ENCODE assay signal across 26 cellular contexts in the genomic region with DNA sequence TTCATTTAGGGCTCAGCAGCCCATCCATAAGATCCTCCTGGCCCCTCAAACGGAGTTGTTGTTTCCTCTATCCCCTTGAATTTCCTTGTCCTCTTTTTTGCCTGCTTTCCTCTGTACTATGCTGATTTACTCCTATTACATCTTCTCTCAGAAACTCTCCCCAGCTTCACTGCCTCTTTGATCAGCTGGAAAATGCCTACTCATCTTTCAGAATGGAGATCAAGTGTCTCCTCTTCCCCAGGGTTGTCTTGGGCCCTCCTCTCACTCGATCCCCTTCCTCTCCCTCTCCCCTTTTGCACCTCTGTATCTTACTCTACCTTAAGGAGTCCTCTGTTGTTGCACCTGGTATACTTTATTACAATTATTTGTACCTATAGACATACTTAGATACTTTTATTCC.
DNase-seq lines count a peak whose midpoint lies in the region; ATAC-seq and TF ChIP-seq lines count a peak whose summit lies in the region.
"Had no signal": no experiment of that assay in that cellular context is flagged by ENCODE, and none has a peak within 500 bp of the region (broad histone marks: within the 10 kb centered on the region; RNA-seq: fewer than 3 reads in every experiment).

No MANE protein-coding gene starts in this region.

- H3K4me1 Mint-ChIP-seq in activated CD4-positive, alpha-beta memory T cell treated with anti-CD3 and anti-CD28 coated beads for 36 hours (ENCODE audit: low read depth), result peaks cover 36% of the 10 kb centered on the region
- peaks cover 18% of the 10 kb centered on the region for H3K4me1 Mint-ChIP-seq in activated CD4-positive, alpha-beta memory T cell treated with anti-CD3 and anti-CD28 coated beads, Interleukin-2, amount 10 ng/mL, durations not matched to agents 7 days and 5 days
- no peaks in the 10 kb centered on the region; the same call in 2 of the 3 replicates for H3K4me1 Mint-ChIP-seq in GM23338
- H3K4me1 Mint-ChIP-seq in activated naive CD8-positive, alpha-beta T cell treated with anti-CD3 and anti-CD28 coated beads for 36 hours, result peaks cover 23% of the 10 kb centered on the region
- H3K4me1 Mint-ChIP-seq in naive thymus-derived CD4-positive, alpha-beta T cell, result peaks cover 12 to 45% (median 41%) of the 10 kb centered on the region in 7 donors
- H3K4me1 Mint-ChIP-seq: mesothelial cell of epicardium had no signal

- H3K36me3 ChIP-seq in GM23338 (ENCODE audit: insufficient read depth) (peaks cover 10% of the 10 kb centered on the region; the same call in 1 of the 2 replicates), ovary (no peaks in the 10 kb centered on the region)
- H3K36me3 ChIP-seq in naive thymus-derived CD4-positive, alpha-beta T cell (ENCODE audit: control insufficient read depth in 2 of 3, insufficient read depth in 3 of 3, low read length in 3 of 3), result peaks cover 0 to 3% (median 0%) of the 10 kb centered on the region in 3 experiments
- H3K36me3 ChIP-seq: brain microvascular endothelial cell, transverse colon had no signal

- peaks cover 18% of the 10 kb centered on the region for H3K36me3 Mint-ChIP-seq in activated CD4-positive, alpha-beta memory T cell treated with anti-CD3 and anti-CD28 coated beads for 36 hours
- H3K36me3 Mint-ChIP-seq in activated CD4-positive, alpha-beta memory T cell treated with anti-CD3 and anti-CD28 coated beads, Interleukin-2, amount 10 ng/mL, durations not matched to agents 7 days and 5 days (ENCODE audit: low read depth), result peaks cover 35% of the 10 kb centered on the region
- peaks cover 20% of the 10 kb centered on the region for H3K36me3 Mint-ChIP-seq in GM23338 (ENCODE audit: low read depth)
- H3K36me3 Mint-ChIP-seq in activated naive CD8-positive, alpha-beta T cell treated with anti-CD3 and anti-CD28 coated beads for 36 hours, result peaks cover 42% of the 10 kb centered on the region
- peaks cover 9 to 43% (median 29%) of the 10 kb centered on the region in 5 donors for H3K36me3 Mint-ChIP-seq in naive thymus-derived CD4-positive, alpha-beta T cell
- H3K36me3 Mint-ChIP-seq: natural killer cell had no signal

- POLR2A ChIA-PET in activated CD4-positive, alpha-beta memory T cell treated with anti-CD3 and anti-CD28 coated beads for 36 hours (lab: Charles Lee), result no interaction called here
- POLR2A ChIA-PET in activated CD4-positive, alpha-beta memory T cell treated with anti-CD3 and anti-CD28 coated beads, Interleukin-2, amount 10 ng/mL, durations not matched to agents 7 days and 5 days (lab: Charles Lee), result no interaction called here
- POLR2A ChIA-PET in naive thymus-derived CD4-positive, alpha-beta T cell (lab: Charles Lee), result no interaction called here

- no peak for TF ChIP-seq POLR2A in ovary (IDR thresholded peaks at IDR 0.05)

- intact Hi-C loops in activated CD4-positive, alpha-beta memory T cell treated with anti-CD3 and anti-CD28 coated beads for 36 hours (cut with micrococcal nuclease), result no loop called here
- intact Hi-C loops in naive thymus-derived CD4-positive, alpha-beta T cell (cut with micrococcal nuclease), result no loop called here
- intact Hi-C loops in ovary (cut with DNase I), result no loop called here

- ATAC-seq in GM23338, result no peak
- ATAC-seq in naive thymus-derived CD4-positive, alpha-beta T cell, result no peak
- no peak for ATAC-seq in HG03439 (IDR thresholded peaks at IDR 0.05; ENCODE audit: unreplicated experiment)
- ATAC-seq: A549; activated CD8-positive, alpha-beta memory T cell treated with anti-CD3 and anti-CD28 coated beads, Interleukin-2, amount 10 ng/mL, durations not matched to agents 7 days and 5 days; natural killer cell had no signal

- H3K9me2 ChIP-seq in GM23338 (ENCODE audit: insufficient read depth), result no peaks in the 10 kb centered on the region

- DNase-seq in activated CD4-positive, alpha-beta memory T cell treated with anti-CD3 and anti-CD28 coated beads for 36 hours, result no peak
- DNase-seq in activated CD4-positive, alpha-beta memory T cell treated with anti-CD3 and anti-CD28 coated beads, Interleukin-2, amount 10 ng/mL, durations not matched to agents 7 days and 5 days, result no peak
- DNase-seq in GM23338 (ENCODE audit: low spot score), result no peak
- no peak for DNase-seq in activated naive CD8-positive, alpha-beta T cell treated with anti-CD3 and anti-CD28 coated beads for 36 hours
- DNase-seq in naive thymus-derived CD4-positive, alpha-beta T cell, result no peak
- DNase-seq in NCI-H1092 (lab: John Stamatoyannopoulos, UW), result no peak
- DNase-seq in ovary, result no peak
- DNase-seq: activated CD8-positive, alpha-beta memory T cell treated with anti-CD3 and anti-CD28 coated beads, Interleukin-2, amount 10 ng/mL, durations not matched to agents 7 days and 5 days; amniotic stem cell; brain microvascular endothelial cell; Caco-2; DND-41; HCEC 1CT; KG1; MM.1S; natural killer cell; NCI-H1417 treated with DMSO at 0.1 percent for 48 hours; NCI-H2081; NCI-H446; NCI-H774; retina; transverse colon had no signal

- H2AFZ ChIP-seq in GM23338, result no peak overlapping the region

- WGBS in ovary, 3 donors, result 89 to 94% (median 94%) methylated on average over 2 of the region's 2 CpGs

- no peak overlapping the region for H3K4me3 Mint-ChIP-seq in activated CD4-positive, alpha-beta memory T cell treated with anti-CD3 and anti-CD28 coated beads for 36 hours
- H3K4me3 Mint-ChIP-seq in activated CD4-positive, alpha-beta memory T cell treated with anti-CD3 and anti-CD28 coated beads, Interleukin-2, amount 10 ng/mL, durations not matched to agents 7 days and 5 days, result no peak overlapping the region
- no peak overlapping the region for H3K4me3 Mint-ChIP-seq in GM23338
- H3K4me3 Mint-ChIP-seq in activated naive CD8-positive, alpha-beta T cell treated with anti-CD3 and anti-CD28 coated beads for 36 hours, result no peak overlapping the region
- H3K4me3 Mint-ChIP-seq in naive thymus-derived CD4-positive, alpha-beta T cell, result no peak overlapping the region
- H3K4me3 Mint-ChIP-seq: activated CD8-positive, alpha-beta memory T cell treated with anti-CD3 and anti-CD28 coated beads, Interleukin-2, amount 10 ng/mL, durations not matched to agents 7 days and 5 days; mesothelial cell of epicardium; natural killer cell had no signal

- H3K27ac ChIP-seq in GM23338 (ENCODE audit: low read depth), result no peak overlapping the region
- H3K27ac ChIP-seq in naive thymus-derived CD4-positive, alpha-beta T cell (ENCODE audit: low read depth, low read length), result no peak overlapping the region
- no peak overlapping the region for H3K27ac ChIP-seq in ovary
- H3K27ac ChIP-seq: A549, brain microvascular endothelial cell, skin epidermis, transverse colon had no signal

- no peak for TF ChIP-seq CTCF in GM23338 (conservative IDR thresholded peaks at IDR 0.05; ENCODE audit: low read depth in 2 of 2)
- TF ChIP-seq CTCF in ovary (IDR thresholded peaks at IDR 0.05), result no peak

- H3K4me1 ChIP-seq in GM23338 (ENCODE audit: insufficient read depth), result 0 out of 2 replicates have a peak, but pooled peaks cover 1% of the 10 kb centered on the region
- H3K4me1 ChIP-seq in naive thymus-derived CD4-positive, alpha-beta T cell (ENCODE audit: control insufficient read depth in 2 of 2, insufficient read depth in 2 of 2, low read length in 2 of 2), result peaks cover 0 to 4% of the 10 kb centered on the region in 2 donors
- no peaks in the 10 kb centered on the region for H3K4me1 ChIP-seq in ovary (ENCODE audit: insufficient read depth)

- H3K27me3 ChIP-seq in GM23338 (ENCODE audit: insufficient read depth) (no peaks in the 10 kb centered on the region), ovary (no peaks in the 10 kb centered on the region)
- no peaks in the 10 kb centered on the region for H3K27me3 ChIP-seq in naive thymus-derived CD4-positive, alpha-beta T cell (ENCODE audit: control insufficient read depth in 2 of 2, insufficient read depth in 2 of 2, low read length in 2 of 2)
- H3K27me3 ChIP-seq: brain microvascular endothelial cell, transverse colon had no signal

- H3K9me3 ChIP-seq in naive thymus-derived CD4-positive, alpha-beta T cell (ENCODE audit: control insufficient read depth in 2 of 3, low read length in 3 of 3), result no peaks in the 10 kb centered on the region
- no peaks in the 10 kb centered on the region for H3K9me3 ChIP-seq in ovary
- H3K9me3 ChIP-seq: A549, transverse colon had no signal

- no peaks in the 10 kb centered on the region for H3F3A ChIP-seq in GM23338 (replicated peaks; ENCODE audit: low read depth)

- CTCF ChIA-PET in activated CD4-positive, alpha-beta memory T cell treated with anti-CD3 and anti-CD28 coated beads for 36 hours (lab: Charles Lee), result no interaction called here
- CTCF ChIA-PET in activated CD4-positive, alpha-beta memory T cell treated with anti-CD3 and anti-CD28 coated beads, Interleukin-2, amount 10 ng/mL, durations not matched to agents 7 days and 5 days (lab: Charles Lee), result no interaction called here
- CTCF ChIA-PET in naive thymus-derived CD4-positive, alpha-beta T cell (lab: Charles Lee), result interaction anchor here (0.7 kb wide), 1 partner anchor 57 kb away, joined by 3 read pairs; no protein-coding TSS in a partner anchor

- peak overlapping the region; percentile 44 for H3K27ac Mint-ChIP-seq in activated CD4-positive, alpha-beta memory T cell treated with anti-CD3 and anti-CD28 coated beads for 36 hours
- no peak overlapping the region for H3K27ac Mint-ChIP-seq in activated CD4-positive, alpha-beta memory T cell treated with anti-CD3 and anti-CD28 coated beads, Interleukin-2, amount 10 ng/mL, durations not matched to agents 7 days and 5 days
- H3K27ac Mint-ChIP-seq in GM23338, result peak overlapping the region; percentile 6
- peak overlapping the region; percentile 21 for H3K27ac Mint-ChIP-seq in activated naive CD8-positive, alpha-beta T cell treated with anti-CD3 and anti-CD28 coated beads for 36 hours
- H3K27ac Mint-ChIP-seq in naive thymus-derived CD4-positive, alpha-beta T cell, result peak overlapping the region in 7 of 9 donors; percentile 4 to 86 (median 53)
- H3K27ac Mint-ChIP-seq: activated CD8-positive, alpha-beta memory T cell treated with anti-CD3 and anti-CD28 coated beads, Interleukin-2, amount 10 ng/mL, durations not matched to agents 7 days and 5 days; mesothelial cell of epicardium had no signal

- no peak overlapping the region for H3K4me2 ChIP-seq in GM23338
- H3K4me2 ChIP-seq: A549 had no signal

- H3K4me3 ChIP-seq in GM23338 (no peak overlapping the region), ovary (no peak overlapping the region)
- H3K4me3 ChIP-seq in naive thymus-derived CD4-positive, alpha-beta T cell (ENCODE audit: low read length), result no peak overlapping the region
- H3K4me3 ChIP-seq: A549, skin epidermis, transverse colon had no signal

- peaks cover 6% of the 10 kb centered on the region for H3K9me3 Mint-ChIP-seq in activated CD4-positive, alpha-beta memory T cell treated with anti-CD3 and anti-CD28 coated beads for 36 hours
- no peaks in the 10 kb centered on the region for H3K9me3 Mint-ChIP-seq in activated CD4-positive, alpha-beta memory T cell treated with anti-CD3 and anti-CD28 coated beads, Interleukin-2, amount 10 ng/mL, durations not matched to agents 7 days and 5 days
- H3K9me3 Mint-ChIP-seq in GM23338, result peaks cover 7% of the 10 kb centered on the region; the same call in 2 of the 3 replicates
- H3K9me3 Mint-ChIP-seq in activated naive CD8-positive, alpha-beta T cell treated with anti-CD3 and anti-CD28 coated beads for 36 hours, result peaks cover 8% of the 10 kb centered on the region
- peaks cover 0 to 4% (median 0%) of the 10 kb centered on the region in 11 donors for H3K9me3 Mint-ChIP-seq in naive thymus-derived CD4-positive, alpha-beta T cell
- H3K9me3 Mint-ChIP-seq: natural killer cell had no signal

- no peaks in the 10 kb centered on the region for H3K27me3 Mint-ChIP-seq in activated CD4-positive, alpha-beta memory T cell treated with anti-CD3 and anti-CD28 coated beads for 36 hours
- H3K27me3 Mint-ChIP-seq in activated CD4-positive, alpha-beta memory T cell treated with anti-CD3 and anti-CD28 coated beads, Interleukin-2, amount 10 ng/mL, durations not matched to agents 7 days and 5 days, result no peaks in the 10 kb centered on the region
- H3K27me3 Mint-ChIP-seq in GM23338 (ENCODE audit: insufficient read depth, low read depth, poor library complexity), result peaks cover 4% of the 10 kb centered on the region
- no peaks in the 10 kb centered on the region for H3K27me3 Mint-ChIP-seq in activated naive CD8-positive, alpha-beta T cell treated with anti-CD3 and anti-CD28 coated beads for 36 hours
- no peaks in the 10 kb centered on the region for H3K27me3 Mint-ChIP-seq in naive thymus-derived CD4-positive, alpha-beta T cell
- H3K27me3 Mint-ChIP-seq: activated CD8-positive, alpha-beta memory T cell treated with anti-CD3 and anti-CD28 coated beads, Interleukin-2, amount 10 ng/mL, durations not matched to agents 7 days and 5 days had no signal

- peaks cover 13% of the 10 kb centered on the region for H4K20me1 ChIP-seq in GM23338 (replicated peaks; ENCODE audit: insufficient read depth)

- TF ChIP-seq EP300 in ovary (IDR thresholded peaks at IDR 0.05), result no peak

- peaks cover 22% of the 10 kb centered on the region for H3K79me2 ChIP-seq in GM23338 (replicated peaks; ENCODE audit: insufficient read depth)
